24 cellular contexts compared by ENCODE assay signal in the genomic region with DNA sequence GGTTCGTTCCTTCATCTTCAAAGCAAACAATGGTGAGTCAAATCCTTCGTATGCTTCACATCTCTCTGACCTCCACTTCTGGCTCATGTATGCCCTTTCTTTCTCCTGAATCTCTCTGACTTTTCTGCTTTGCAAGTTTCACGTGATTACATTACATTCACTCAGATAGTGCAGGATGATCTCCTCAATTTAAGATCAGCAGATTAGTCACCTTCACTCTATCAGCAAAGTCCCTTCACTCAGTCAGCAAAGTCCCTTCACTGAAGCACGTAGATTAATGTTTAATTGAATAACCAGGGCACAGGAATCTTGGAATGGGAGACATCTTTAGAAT. TPM values are rescaled to one million over a fixed set of nuclear protein-coding genes. Genes with fewer than 3 reads are reported as not detected.
"Had no signal": no experiment of that assay in that cellular context is flagged by ENCODE, and none has a peak within 500 bp of the region (broad histone marks: within the 10 kb centered on the region; RNA-seq: fewer than 3 reads in every experiment).

No MANE protein-coding gene starts in this region.

- H3K4me1 ChIP-seq: body of pancreas, foreskin keratinocyte, right atrium auricular region had no signal

- H3K36me3 ChIP-seq: right atrium auricular region had no signal

- H3K4me3 Mint-ChIP-seq: activated CD8-positive, alpha-beta memory T cell treated with anti-CD3 and anti-CD28 coated beads, Interleukin-2, amount 10 ng/mL, durations not matched to agents 7 days and 5 days; naive thymus-derived CD8-positive, alpha-beta T cell; stimulated activated naive CD8-positive, alpha-beta T cell treated with anti-CD3 and anti-CD28 coated beads, Interleukin-15, amount 100 ng/mL, for 72 hours; type B pancreatic cell had no signal

- H3K9me3 ChIP-seq: body of pancreas, right atrium auricular region had no signal

- H3K27me3 ChIP-seq: body of pancreas, foreskin keratinocyte, right atrium auricular region had no signal

- DNase-seq: activated CD4-positive, alpha-beta T cell treated with anti-CD3 and anti-CD28 coated beads, Interleukin-2, amount 50 U/mL, for 4 hours; activated CD4-positive, CD25-positive, alpha-beta regulatory T cell; activated gamma-delta T cell; activated T-cell treated with anti-CD3 and anti-CD28 coated beads, Interleukin-2, amount 50 U/mL, for 1 hour; amygdala; body of pancreas; central memory CD4-positive, alpha-beta T cell; cortex of kidney; effector memory CD4-positive, alpha-beta T cell; foreskin keratinocyte; kidney glomerular epithelial cell; mesenchymal stem cell; naive thymus-derived CD8-positive, alpha-beta T cell; stimulated activated CD4-positive, alpha-beta T cell treated with anti-CD3 and anti-CD28 coated beads, Interleukin-4, amount 100 ng/mL, for 24 hours; stimulated activated naive CD8-positive, alpha-beta T cell treated with anti-CD3 and anti-CD28 coated beads, Interleukin-15, amount 100 ng/mL, for 72 hours had no signal

- H3K9me3 Mint-ChIP-seq: activated naive CD4-positive, alpha-beta T cell treated with anti-CD3 and anti-CD28 coated beads, Interleukin-2, amount 50 U/mL, for 72 hours; naive thymus-derived CD8-positive, alpha-beta T cell; stimulated activated naive CD8-positive, alpha-beta T cell treated with anti-CD3 and anti-CD28 coated beads, Interleukin-15, amount 100 ng/mL, for 72 hours; type B pancreatic cell had no signal

- ATAC-seq: activated CD8-positive, alpha-beta memory T cell treated with anti-CD3 and anti-CD28 coated beads, Interleukin-2, amount 10 ng/mL, durations not matched to agents 7 days and 5 days; body of pancreas; foreskin keratinocyte; naive thymus-derived CD8-positive, alpha-beta T cell; stimulated activated naive CD8-positive, alpha-beta T cell treated with anti-CD3 and anti-CD28 coated beads, Interleukin-15, amount 100 ng/mL, for 72 hours had no signal

- H3K36me3 Mint-ChIP-seq: activated CD8-positive, alpha-beta memory T cell treated with anti-CD3 and anti-CD28 coated beads, Interleukin-2, amount 10 ng/mL, durations not matched to agents 7 days and 5 days; activated naive CD4-positive, alpha-beta T cell treated with anti-CD3 and anti-CD28 coated beads, Interleukin-2, amount 50 U/mL, for 72 hours; naive thymus-derived CD8-positive, alpha-beta T cell; type B pancreatic cell had no signal

- H3K27ac Mint-ChIP-seq: activated CD8-positive, alpha-beta memory T cell treated with anti-CD3 and anti-CD28 coated beads, Interleukin-2, amount 10 ng/mL, durations not matched to agents 7 days and 5 days; stimulated activated naive CD8-positive, alpha-beta T cell treated with anti-CD3 and anti-CD28 coated beads, Interleukin-15, amount 100 ng/mL, for 72 hours; type B pancreatic cell had no signal

- H3K27ac ChIP-seq: body of pancreas, foreskin keratinocyte, right atrium auricular region had no signal

- H3K4me3 ChIP-seq: body of pancreas, right atrium auricular region, skin epidermis had no signal

RNA-seq across cellular contexts. Expression of a gene that starts 23.1 kb away (rescaled TPM):
- total RNA-seq: activated CD8-positive, alpha-beta memory T cell treated with anti-CD3 and anti-CD28 coated beads, Interleukin-2, amount 10 ng/mL, durations not matched to agents 7 days and 5 days; activated naive CD4-positive, alpha-beta T cell treated with anti-CD3 and anti-CD28 coated beads, Interleukin-2, amount 50 U/mL, for 72 hours; body of pancreas; foreskin keratinocyte; mucosa of gallbladder; naive thymus-derived CD8-positive, alpha-beta T cell; posterior vena cava; right atrium auricular region; temporal lobe had no signal
- polyA plus RNA-seq: foreskin keratinocyte; liver; naive thymus-derived CD8-positive, alpha-beta T cell had no signal

RNA-seq across cellular contexts. Expression of a gene that starts 37.4 kb away (rescaled TPM):
- total RNA-seq: body of pancreas; foreskin keratinocyte; naive thymus-derived CD8-positive, alpha-beta T cell had no signal
- polyA plus RNA-seq: foreskin keratinocyte; naive thymus-derived CD8-positive, alpha-beta T cell had no signal

RNA-seq across cellular contexts. Expression of a gene that starts 49.1 kb away (rescaled TPM):
- total RNA-seq: foreskin keratinocyte, temporal lobe had no signal
- polyA plus RNA-seq: foreskin keratinocyte had no signal
